8 cellular contexts compared by ENCODE assay signal in the genomic region with DNA sequence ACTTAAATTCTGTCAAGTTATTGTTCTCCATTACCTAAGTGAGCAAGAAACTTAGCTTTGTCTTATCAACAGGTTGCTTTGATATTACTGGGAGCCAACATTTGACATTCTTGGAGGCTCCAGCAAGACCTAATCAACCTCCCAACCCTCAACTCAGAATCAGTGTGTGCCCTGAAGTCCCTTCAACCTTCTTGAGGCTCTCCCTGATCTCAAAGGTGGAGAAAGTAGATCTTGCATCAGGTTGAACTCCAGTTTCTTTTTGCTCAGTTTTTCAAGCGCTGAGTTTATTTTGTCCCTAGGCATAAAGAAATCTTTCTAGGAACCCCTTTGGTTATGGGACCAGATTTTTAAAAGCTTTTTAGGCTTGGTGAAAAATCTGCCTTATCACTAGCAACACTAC. TPM values are rescaled to one million over a fixed set of nuclear protein-coding genes. Genes with fewer than 3 reads are reported as not detected.
DNase-seq lines count a peak whose midpoint lies in the region; ATAC-seq and TF ChIP-seq lines count a peak whose summit lies in the region.

No MANE protein-coding gene starts in this region.

- no peak overlapping the region for H3K4me3 ChIP-seq in WERI-Rb-1 (ENCODE audit: low read depth, low read length)

- peaks cover 9% of the 10 kb centered on the region for H3K9me3 ChIP-seq in WERI-Rb-1 (ENCODE audit: severe bottlenecking)

- peaks cover 39% of the 10 kb centered on the region for H3K4me1 Mint-ChIP-seq in chondrocyte (ENCODE audit: low read depth)
- H3K4me1 Mint-ChIP-seq in nephron = peaks cover 33% of the 10 kb centered on the region

- H3K36me3 Mint-ChIP-seq in chondrocyte (ENCODE audit: low read depth) (peaks cover 1% of the 10 kb centered on the region), nephron (ENCODE audit: low read depth) (peaks cover under 1% of the 10 kb centered on the region)

- H3K4me3 Mint-ChIP-seq in chondrocyte (ENCODE audit: unreplicated experiment) (peak overlapping the region; percentile 93), nephron (peak overlapping the region; percentile 93 to 94 (median 93))

- peak overlapping the region; percentile 80; the same call in 1 of the 2 replicates for H3K27ac ChIP-seq in C4-2B
- H3K27ac ChIP-seq in WERI-Rb-1 = no peak overlapping the region

- peak overlapping the region; percentile 68 for H3K27ac Mint-ChIP-seq in chondrocyte (ENCODE audit: unreplicated experiment)
- H3K27ac Mint-ChIP-seq in nephron = peak overlapping the region; percentile 91 to 92 (median 92)

- DNase-seq in M059J (ENCODE audit: low read depth) (peak; percentile 17), chondrocyte (ENCODE audit: low spot score) (no peak), NOMO-1 treated with dmso at 0.1 percent for 144 hours (lab: John Stamatoyannopoulos, UW; ENCODE audit: unreplicated experiment) (no peak), WERI-Rb-1 (no peak), CD1c-positive myeloid dendritic cell (ENCODE audit: extremely low spot score) (no peak)

- H3K27me3 Mint-ChIP-seq in chondrocyte (ENCODE audit: low read depth) = no peaks in the 10 kb centered on the region
- H3K27me3 Mint-ChIP-seq in nephron (ENCODE audit: low read depth) = peaks cover 15% of the 10 kb centered on the region

- H3K9me3 Mint-ChIP-seq in chondrocyte (ENCODE audit: low read depth) = no peaks in the 10 kb centered on the region
- H3K9me3 Mint-ChIP-seq in nephron = no peaks in the 10 kb centered on the region

- peaks cover 82% of the 10 kb centered on the region for H3K27me3 ChIP-seq in WERI-Rb-1 (ENCODE audit: insufficient read depth, low read depth, severe bottlenecking)

- no peak for TF ChIP-seq CTCF in C4-2B (conservative IDR thresholded peaks at IDR 0.05)
- no peak for TF ChIP-seq CTCF in chondrocyte (IDR thresholded peaks at IDR 0.05)
- no peak for TF ChIP-seq CTCF in nephron (IDR thresholded peaks at IDR 0.05; ENCODE audit: unreplicated experiment in 3 of 3)
- no peak for TF ChIP-seq CTCF in WERI-Rb-1 (IDR thresholded peaks at IDR 0.05; ENCODE audit: low read depth, low read length)

- no peaks in the 10 kb centered on the region for H3K36me3 ChIP-seq in WERI-Rb-1

- no peak for ATAC-seq in GM21447 (IDR thresholded peaks at IDR 0.05; ENCODE audit: unreplicated experiment)

RNA-seq across cellular contexts. Expression of a gene that starts 1.4 kb away (rescaled TPM):
- 118 and 159 TPM in 2 replicates for total RNA-seq in M059J (2014; rRNA removed; shearing (Covaris generic))
- 10.8 to 22.3 TPM (median 11.6 TPM) in 3 replicates for total RNA-seq in chondrocyte

RNA-seq across cellular contexts. Expression of a gene that starts 27.8 kb away (rescaled TPM):
- total RNA-seq in M059J (2014; rRNA removed; shearing (Covaris generic)) = 0.37 and 0.39 TPM in 2 replicates
- 3.1 to 4.4 TPM (median 3.4 TPM) in 3 replicates for total RNA-seq in chondrocyte

RNA-seq across cellular contexts. Expression of a gene that starts 37.1 kb away (rescaled TPM):
- 42.2 and 44.2 TPM in 2 replicates for total RNA-seq in M059J (2014; rRNA removed; shearing (Covaris generic))
- total RNA-seq in chondrocyte = 1.3 to 7.6 TPM (median 1.6 TPM) in 3 replicates

RNA-seq across cellular contexts. Expression of a gene that starts 58.0 kb away (rescaled TPM):
- not detected in 2 replicates for total RNA-seq in M059J (2014; rRNA removed; shearing (Covaris generic))
- total RNA-seq in chondrocyte = not detected in 3 replicates
